Comparison of ENCODE assay signal across 9 cellular contexts in genomic region chr6:82270791-82271392, GRCh38. TPM values are rescaled to one million over a fixed set of nuclear protein-coding genes. Genes with fewer than 3 reads are reported as not detected.
A peak's percentile ranks its signal among the peaks of the same experiment; 100 is the strongest.
DNase-seq lines count a peak whose midpoint lies in the region; ATAC-seq, FAIRE-seq and TF ChIP-seq lines count a peak whose summit lies in the region.
"Had no signal": no experiment of that assay in that cellular context is flagged by ENCODE, and none has a peak within 500 bp of the region (broad histone marks: within the 10 kb centered on the region; RNA-seq: fewer than 3 reads in every experiment).

No MANE protein-coding gene starts in this region.

- no peak overlapping the region for H3K4me3 ChIP-seq in naive thymus-derived CD4-positive, alpha-beta T cell (ENCODE audit: low read length)

- H3K4me3 Mint-ChIP-seq in naive thymus-derived CD4-positive, alpha-beta T cell = no peak overlapping the region

- no peaks in the 10 kb centered on the region for H3K9me3 ChIP-seq in naive thymus-derived CD4-positive, alpha-beta T cell (ENCODE audit: control insufficient read depth in 2 of 3, low read length in 3 of 3)

- POLR2A ChIA-PET in naive thymus-derived CD4-positive, alpha-beta T cell (lab: Charles Lee) = interaction anchor here (0.6 kb wide), 1 partner anchor 11 kb away, joined by 4 read pairs; no protein-coding TSS in a partner anchor

- no peaks in the 10 kb centered on the region for H3K36me3 ChIP-seq in naive thymus-derived CD4-positive, alpha-beta T cell (ENCODE audit: control insufficient read depth in 2 of 3, insufficient read depth in 3 of 3, low read length in 3 of 3)

- no peaks in the 10 kb centered on the region for H3K4me1 Mint-ChIP-seq in naive thymus-derived CD4-positive, alpha-beta T cell

- peaks cover 0 to 10% (median 0%) of the 10 kb centered on the region in 5 donors for H3K27me3 Mint-ChIP-seq in naive thymus-derived CD4-positive, alpha-beta T cell

- H3K27me3 ChIP-seq in naive thymus-derived CD4-positive, alpha-beta T cell (ENCODE audit: control insufficient read depth in 2 of 2, insufficient read depth in 2 of 2, low read length in 2 of 2) = no peaks in the 10 kb centered on the region

- H3K27ac Mint-ChIP-seq in naive thymus-derived CD4-positive, alpha-beta T cell = no peak overlapping the region

- H3K4me1 ChIP-seq in naive thymus-derived CD4-positive, alpha-beta T cell (ENCODE audit: control insufficient read depth in 2 of 2, insufficient read depth in 2 of 2, low read length in 2 of 2) = no peaks in the 10 kb centered on the region

- no peak overlapping the region for H3K27ac ChIP-seq in naive thymus-derived CD4-positive, alpha-beta T cell (ENCODE audit: low read depth, low read length)

- peak; percentile 49 for ATAC-seq in HG03175 (IDR thresholded peaks at IDR 0.05; ENCODE audit: unreplicated experiment)
- ATAC-seq in naive thymus-derived CD4-positive, alpha-beta T cell = peak; percentile 72

- CTCF ChIA-PET in naive thymus-derived CD4-positive, alpha-beta T cell (lab: Charles Lee) = interaction anchor here (0.8 to 2.7 kb wide), 6 partner anchors 10 to 796 kb away, joined by 3 to 11 read pairs (median 4); partner anchors contain the start of gene DOP1A

- no peaks in the 10 kb centered on the region for H3K36me3 Mint-ChIP-seq in naive thymus-derived CD4-positive, alpha-beta T cell

- intact Hi-C loops in naive thymus-derived CD4-positive, alpha-beta T cell (cut with micrococcal nuclease) = loop anchor here (1.0 to 5.0 kb wide), 8 partner anchors 346 to 1244 kb away; partner anchors contain the start of gene UBE3D (in 1 of the 2)

- FAIRE-seq in GM12891 (lab: Jason Lieb, UNC) = no peak
- FAIRE-seq: frontal cortex had no signal

- no peak for TF ChIP-seq POLR2A in GM12891 (IDR thresholded peaks at IDR 0.05; ENCODE audit: low read depth, low read length)

- DNase-seq in AG08396 (ENCODE audit: low spot score) (peak; percentile 25), GM12891 (ENCODE audit: insufficient read length, low spot score) (peak; percentile 13), NCI-H82 treated with DMSO at 0.1 percent for 48 hours (lab: John Stamatoyannopoulos, UW; ENCODE audit: unreplicated experiment) (peak; percentile 42), dedifferentiated amniotic fluid mesenchymal stem cell (ENCODE audit: extremely low spot score) (peak; percentile 25), mucosa of gallbladder (ENCODE audit: low spot score) (no peak)
- peak in 5 of 9 donors; percentile 14 to 38 (median 27) for DNase-seq in naive thymus-derived CD4-positive, alpha-beta T cell
- no peak for DNase-seq in activated T-cell treated with anti-CD3 and anti-CD28 coated beads, Interleukin-2, amount 50 U/mL, for 48 hours

- H3K9me3 Mint-ChIP-seq in naive thymus-derived CD4-positive, alpha-beta T cell = no peaks in the 10 kb centered on the region

TF ChIP-seq in GM12891, 5 proteins besides CTCF, POLR2A, EP300 and RAD21:
- TF ChIP-seq POLR2AphosphoS5 (IDR thresholded peaks at IDR 0.05; ENCODE audit: low read depth, low read length) = no peak
- no peak for TF ChIP-seq SPI1 (IDR thresholded peaks at IDR 0.05; ENCODE audit: low read depth, low read length)
- no peak for TF ChIP-seq POU2F2 (IDR thresholded peaks at IDR 0.05; ENCODE audit: low read depth, low read length)
- no peak for TF ChIP-seq PAX5 (IDR thresholded peaks at IDR 0.05; ENCODE audit: insufficient read depth, low read length, severe bottlenecking)
- no peak for TF ChIP-seq TAF1 (IDR thresholded peaks at IDR 0.05; ENCODE audit: low read depth, low read length)

RNA-seq across cellular contexts. Expression of gene IBTK, which starts 23.3 kb away (rescaled TPM):
- polyA plus RNA-seq in GM12891 (2012; ENCODE audit: low read depth, missing spikeins) = 11.1 TPM
- total RNA-seq in naive thymus-derived CD4-positive, alpha-beta T cell = 10 to 100 TPM; 16.6 to 35.8 (median 26.1) TPM
- 10 to 100 TPM; 15.6 to 19.0 TPM for polyA plus RNA-seq in naive thymus-derived CD4-positive, alpha-beta T cell
- 24.6 TPM for total RNA-seq in mucosa of gallbladder

Comparison
In these comparisons a context has a peak if more than half of its experiments do, and no peak if none do; other contexts are left out.
1. DNase-seq: peak in AG08396 (single experiment), GM12891 (single experiment), NCI-H82 treated with DMSO at 0.1 percent for 48 hours (single experiment), dedifferentiated amniotic fluid mesenchymal stem cell (single experiment) and naive thymus-derived CD4-positive, alpha-beta T cell (5 of 9); none in mucosa of gallbladder (single experiment) and activated T-cell treated with anti-CD3 and anti-CD28 coated beads, Interleukin-2, amount 50 U/mL, for 48 hours (0 of 2).